Comparison of ENCODE assay signal across 1 cellular context in the genomic region with DNA sequence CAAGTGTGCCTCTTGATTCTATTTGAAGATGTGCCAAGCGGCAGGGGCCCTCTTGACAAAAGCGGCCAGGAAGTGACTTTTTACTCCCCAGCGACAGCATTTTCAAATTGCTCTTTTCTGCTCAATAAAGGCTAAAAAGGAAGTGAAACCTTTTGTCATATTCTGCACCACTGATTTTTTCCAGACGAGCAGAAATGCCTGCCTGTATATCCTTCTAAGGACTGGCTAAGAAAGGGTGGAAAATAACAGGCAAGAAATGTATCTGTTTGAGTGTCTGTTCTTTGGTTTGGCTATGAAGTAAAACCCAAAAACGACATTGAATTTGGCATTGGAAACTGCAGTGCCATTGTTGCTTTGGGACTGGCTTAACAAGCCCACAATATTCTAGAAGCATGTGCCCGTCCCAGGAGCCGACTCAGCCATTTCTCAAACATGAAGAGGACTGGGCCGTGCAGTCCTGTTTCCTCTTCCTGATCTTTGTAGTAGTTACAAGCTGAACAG.
TF ChIP-seq lines count a peak whose summit lies in the region.

No MANE protein-coding gene starts in this region.

TF ChIP-seq in WTC11, 78 proteins besides CTCF, POLR2A, EP300 and RAD21 (continued from another document):
- TF ChIP-seq CDX4 (CRISPR knock-in tag; IDR thresholded peaks at IDR 0.05; ENCODE audit: borderline replicate concordance) (no peak), NFYB (CRISPR knock-in tag; conservative IDR thresholded peaks at IDR 0.05; ENCODE audit: low read depth) (no peak), CREM (CRISPR knock-in tag; IDR thresholded peaks at IDR 0.05) (no peak)
